In genomic region chr18:46427216-46427995, GRCh38 we compare ENCODE assay signal across 28 cellular contexts.
"Had no signal": no experiment of that assay in that cellular context is flagged by ENCODE, and none has a peak within 500 bp of the region (broad histone marks: within the 10 kb centered on the region; RNA-seq: fewer than 3 reads in every experiment).

No MANE protein-coding gene starts in this region.

- ATAC-seq: activated T-cell treated with anti-CD3 and anti-CD28 coated beads, Interleukin-2, amount 50 U/mL, for 72 hours; body of pancreas; gastrocnemius medialis; left colon; sciatic nerve; stimulated activated naive CD8-positive, alpha-beta T cell treated with anti-CD3 and anti-CD28 coated beads, Interleukin-15, Interleukin-2, amounts not matched to agents 100 U/mL and 50 U/mL, for 24 hours had no signal

- H3K9me3 Mint-ChIP-seq: activated CD4-positive, alpha-beta memory T cell treated with anti-CD3 and anti-CD28 coated beads for 36 hours; activated CD4-positive, alpha-beta T cell treated with anti-CD3 and anti-CD28 coated beads, Interleukin-2, amount 10 ng/mL, durations not matched to agents 24 days and 14 days; activated naive CD8-positive, alpha-beta T cell treated with anti-CD3 and anti-CD28 coated beads for 36 hours; activated T-cell treated with anti-CD3 and anti-CD28 coated beads, Interleukin-2, amount 50 U/mL, for 72 hours had no signal

- H3K27ac ChIP-seq: adrenal gland, body of pancreas, colonic mucosa, gastrocnemius medialis, skin epidermis, testis, transverse colon had no signal

- H3K36me3 Mint-ChIP-seq: activated CD4-positive, alpha-beta memory T cell treated with anti-CD3 and anti-CD28 coated beads for 36 hours; activated naive CD8-positive, alpha-beta T cell treated with anti-CD3 and anti-CD28 coated beads for 36 hours had no signal

- H3K4me1 Mint-ChIP-seq: activated naive CD8-positive, alpha-beta T cell treated with anti-CD3 and anti-CD28 coated beads for 36 hours had no signal

- H3K27ac Mint-ChIP-seq: activated CD4-positive, alpha-beta memory T cell treated with anti-CD3 and anti-CD28 coated beads for 36 hours; activated CD4-positive, alpha-beta T cell treated with anti-CD3 and anti-CD28 coated beads, Interleukin-2, amount 10 ng/mL, durations not matched to agents 24 days and 14 days; activated naive CD8-positive, alpha-beta T cell treated with anti-CD3 and anti-CD28 coated beads for 36 hours; activated T-cell treated with anti-CD3 and anti-CD28 coated beads, Interleukin-2, amount 50 U/mL, for 72 hours; progenitor cell of endocrine pancreas had no signal

- DNase-seq: activated CD4-positive, alpha-beta memory T cell treated with anti-CD3 and anti-CD28 coated beads for 36 hours; activated CD4-positive, alpha-beta T cell treated with anti-CD3 and anti-CD28 coated beads, Interleukin-2, amount 10 ng/mL, durations not matched to agents 24 days and 14 days; activated CD4-positive, CD25-positive, alpha-beta regulatory T cell treated with anti-CD3 and anti-CD28 coated beads, Interleukin-2, amount 50 U/mL, for 72 hours; activated effector memory CD4-positive, alpha-beta T cell treated with Interleukin-2 at 50 U/mL for 16 hours; activated naive CD4-positive, alpha-beta T cell treated with Interleukin-2 at 50 U/mL for 16 hours; activated naive CD8-positive, alpha-beta T cell treated with anti-CD3 and anti-CD28 coated beads for 36 hours; activated T-cell treated with anti-CD3 and anti-CD28 coated beads for 4 hours; activated T-cell treated with anti-CD3 and anti-CD28 coated beads, Interleukin-2, amount 50 U/mL, for 72 hours; adrenal gland; aorta; body of pancreas; cerebellar nuclear complex; colonic mucosa; effector memory CD4-positive, alpha-beta T cell; erythroblast; gastrocnemius medialis; glutamatergic neuron; left colon; mammary epithelial cell; stimulated activated CD4-positive, alpha-beta T cell treated with anti-CD3 and anti-CD28 coated beads, Interleukin-12 subunit alpha, Interleukin-12 subunit beta, amount 100 ng/mL, for 4 hours; stimulated activated CD4-positive, alpha-beta T cell treated with anti-CD3 and anti-CD28 coated beads, Interleukin-4, amount 100 ng/mL, for 1 hour; stimulated activated naive CD8-positive, alpha-beta T cell treated with anti-CD3 and anti-CD28 coated beads, Interleukin-15, Interleukin-2, amounts not matched to agents 100 U/mL and 50 U/mL, for 24 hours; T-helper 9 cell; testis; transverse colon had no signal

- H3K4me3 Mint-ChIP-seq: activated CD4-positive, alpha-beta memory T cell treated with anti-CD3 and anti-CD28 coated beads for 36 hours; activated CD4-positive, alpha-beta T cell treated with anti-CD3 and anti-CD28 coated beads, Interleukin-2, amount 10 ng/mL, durations not matched to agents 24 days and 14 days; activated naive CD8-positive, alpha-beta T cell treated with anti-CD3 and anti-CD28 coated beads for 36 hours; activated T-cell treated with anti-CD3 and anti-CD28 coated beads, Interleukin-2, amount 50 U/mL, for 72 hours had no signal

- H3K27me3 Mint-ChIP-seq: progenitor cell of endocrine pancreas had no signal
